In the genomic region with DNA sequence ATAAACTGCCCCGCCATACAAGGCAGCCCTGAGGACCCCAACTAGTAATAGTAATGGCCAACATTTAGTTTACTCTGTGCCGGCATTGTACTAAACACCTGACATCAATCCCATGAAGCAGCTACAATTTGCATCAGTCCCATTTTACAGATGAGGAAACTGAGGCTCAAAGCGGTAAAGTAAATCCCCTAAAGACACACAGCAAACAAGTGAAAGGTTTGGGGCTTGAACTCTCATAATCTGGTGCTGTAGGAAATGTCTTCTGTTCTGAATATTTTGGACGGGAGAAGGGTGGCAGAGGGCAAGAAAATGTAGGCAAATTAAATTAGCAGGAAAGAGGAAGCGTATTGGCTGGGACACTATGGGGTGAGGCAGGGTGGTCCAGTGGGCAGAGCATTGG, we compare ENCODE assay signal across 25 cellular contexts.
DNase-seq lines count a peak whose midpoint lies in the region; ATAC-seq, FAIRE-seq and TF ChIP-seq lines count a peak whose summit lies in the region.
"Had no signal": no experiment of that assay in that cellular context is flagged by ENCODE, and none has a peak within 500 bp of the region (broad histone marks: within the 10 kb centered on the region; RNA-seq: fewer than 3 reads in every experiment).

No MANE protein-coding gene starts in this region.

- BruUV-seq in HepG2 (replicated peaks; lab: Mats Ljungman, UMichigan) = no TSS peak

- no peak overlapping the region for H3K56ac ChIP-seq in H1 (replicated peaks; ENCODE audit: insufficient read length, low read depth, low read length)

- H3K9ac ChIP-seq in HepG2 (ENCODE audit: insufficient read depth, low read depth, low read length) (no peak overlapping the region), H1 (replicated peaks in 1 of 4; ENCODE audit: extremely low read depth in 1 of 4, low read depth in 3 of 4, low read length in 3 of 4) (no peak overlapping the region)
- H3K9ac ChIP-seq: BLaER1 had no signal

- CTCF ChIA-PET in HepG2 (lab: Yijun Ruan, JAX; ENCODE audit: low intra/inter-chr PET ratio, low total read pairs) (no interaction called here), H1 (lab: Charles Lee; ENCODE audit: partially characterized antibody) (interaction anchor here (1.2 to 1.9 kb wide), 3 partner anchors 11 to 325 kb away, joined by 4 to 6 read pairs (median 4); no protein-coding TSS in a partner anchor)

- TF ChIP-seq EP300 in HepG2 (IDR thresholded peaks at IDR 0.05; ENCODE audit: low read depth in 2 of 2, low read length in 2 of 2) (no peak), HepG2 (CRISPR knock-in tag; IDR thresholded peaks at IDR 0.05; ENCODE audit: borderline replicate concordance) (no peak), H1 (IDR thresholded peaks at IDR 0.05; ENCODE audit: borderline replicate concordance in 1 of 2, low read depth in 2 of 2, low read length in 2 of 2) (no peak)

- H4K20me1 ChIP-seq in HepG2 (ENCODE audit: insufficient read depth, low read length) = no peaks in the 10 kb centered on the region
- no peaks in the 10 kb centered on the region for H4K20me1 ChIP-seq in H1 (replicated peaks in 1 of 2; ENCODE audit: control insufficient read depth in 1 of 2, insufficient read depth in 2 of 2, low read length in 2 of 2)
- H4K20me1 ChIP-seq: BLaER1 had no signal

- ATAC-seq in HepG2 = no peak
- ATAC-seq in right lobe of liver = no peak
- ATAC-seq: GM12878 had no signal

- H3K79me1 ChIP-seq in H1 (ENCODE audit: low read depth, low read length) = no peaks in the 10 kb centered on the region

- H3K9me3 ChIP-seq in HepG2 (ENCODE audit: low read length) = no peaks in the 10 kb centered on the region
- H3K9me3 ChIP-seq in right lobe of liver = no peaks in the 10 kb centered on the region
- no peaks in the 10 kb centered on the region for H3K9me3 ChIP-seq in H1 (ENCODE audit: insufficient read depth in 2 of 2, low read depth in 1 of 2, low read length in 1 of 2)
- no peaks in the 10 kb centered on the region for H3K9me3 ChIP-seq in MG63
- H3K9me3 ChIP-seq: BE2C, BLaER1 had no signal

- H2AK5ac ChIP-seq in H1 (ENCODE audit: low read depth, low read length) = no peak overlapping the region

- peaks cover 2 to 18% of the 10 kb centered on the region in 2 experiments; a peak in 3 of 5 replicates for H3K27me3 ChIP-seq in HepG2 (ENCODE audit: control insufficient read depth in 1 of 2, insufficient read depth in 2 of 2, low read length in 2 of 2)
- H3K27me3 ChIP-seq in right lobe of liver = no peaks in the 10 kb centered on the region
- no peaks in the 10 kb centered on the region for H3K27me3 ChIP-seq in H1 (replicated peaks in 1 of 4; ENCODE audit: control insufficient read depth in 3 of 4, extremely low read depth in 1 of 4, insufficient read depth in 3 of 4, low read length in 3 of 4)
- H3K27me3 ChIP-seq in MG63 = peaks cover 3% of the 10 kb centered on the region; the same call in 1 of the 2 replicates
- H3K27me3 ChIP-seq: BE2C, BLaER1 had no signal

- no peak overlapping the region for H3K4me3 ChIP-seq in HepG2 (replicated peaks in 1 of 3; ENCODE audit: insufficient read depth in 1 of 3, low read depth in 2 of 3, low read length in 3 of 3)
- no peak overlapping the region for H3K4me3 ChIP-seq in right lobe of liver
- no peak overlapping the region for H3K4me3 ChIP-seq in H1 (ENCODE audit: extremely low read depth in 1 of 4, insufficient read depth in 2 of 4, low read depth in 3 of 4, low read length in 4 of 4)
- no peak overlapping the region for H3K4me3 ChIP-seq in MG63
- H3K4me3 ChIP-seq: BLaER1, GM12878 had no signal

- in situ Hi-C loops in HepG2 (cut with HindIII; ENCODE audit: extremely low pct_ligation_motif_present, low pct_unique_long_range_greater_than_20kb) = no loop called here

- H2BK5ac ChIP-seq in H1 (ENCODE audit: low read depth, low read length) = no peak overlapping the region

- 28% methylated on average over 5 of the region's 5 CpGs for WGBS in HepG2 (ENCODE audit: low lambda C conversion rate)
- 94% methylated on average over 5 of the region's 5 CpGs for WGBS in right lobe of liver (ENCODE audit: insufficient coverage, low coverage, low lambda C conversion rate, missing lambda C conversion rate)
- WGBS in H1 (ENCODE audit: extremely low coverage in 1 of 2, insufficient coverage in 1 of 2, insufficient read length in 1 of 2, insufficient replicate concordance in 2 of 2, low coverage in 1 of 2, low lambda C conversion rate in 2 of 2, missing lambda C conversion rate in 1 of 2), 2 experiments = 83% methylated on average over 5 of the region's 5 CpGs; no CpG with 5 or more reads in 1 of the 2 experiments

- TF ChIP-seq CTCF in HepG2 (CRISPR knock-in tag; IDR thresholded peaks at IDR 0.05) (no peak), right lobe of liver (IDR thresholded peaks at IDR 0.05) (no peak), H1 (IDR thresholded peaks at IDR 0.05; ENCODE audit: control extremely low read depth in 1 of 3, insufficient read depth in 1 of 3, low read depth in 1 of 3, low read length in 3 of 3) (no peak)

- no peak overlapping the region for H3K14ac ChIP-seq in H1 (ENCODE audit: insufficient read length)

- H3K4me2 ChIP-seq in HepG2 (ENCODE audit: low read depth, low read length) = no peak overlapping the region
- no peak overlapping the region for H3K4me2 ChIP-seq in H1 (ENCODE audit: insufficient read depth in 1 of 2, low read depth in 2 of 2, low read length in 2 of 2)
- H3K4me2 ChIP-seq: BLaER1 had no signal

- no peak overlapping the region for H4K5ac ChIP-seq in H1 (ENCODE audit: insufficient read length, low read depth, low read length)

- H2BK12ac ChIP-seq in H1 (ENCODE audit: low read depth, low read length) = no peak overlapping the region

- H3K18ac ChIP-seq in H1 (ENCODE audit: extremely low read depth, low read length) = no peak overlapping the region

- no peaks in the 10 kb centered on the region for H3K23me2 ChIP-seq in H1 (ENCODE audit: low read depth, low read length)

- no peaks in the 10 kb centered on the region for H3K4me1 ChIP-seq in HepG2 (ENCODE audit: insufficient read depth, low read length)
- H3K4me1 ChIP-seq in right lobe of liver = peaks cover 0 to 7% (median 0%) of the 10 kb centered on the region in 4 donors
- peaks cover 0 to 4% (median 0%) of the 10 kb centered on the region in 4 experiments; a peak in 3 of 7 replicates for H3K4me1 ChIP-seq in H1 (replicated peaks in 1 of 4; ENCODE audit: control insufficient read depth in 3 of 4, insufficient read depth in 4 of 4, low read length in 3 of 4)
- H3K4me1 ChIP-seq: BE2C, BLaER1 had no signal

- H3K4ac ChIP-seq in H1 (replicated peaks; ENCODE audit: insufficient read length, low read depth, low read length) = no peak overlapping the region

- H2BK15ac ChIP-seq in H1 (ENCODE audit: low read length) = no peak overlapping the region

- H3K36me3 ChIP-seq in HepG2 (replicated peaks in 1 of 2; ENCODE audit: control insufficient read depth in 1 of 2, insufficient read depth in 2 of 2, low read length in 2 of 2) (no peaks in the 10 kb centered on the region), right lobe of liver (no peaks in the 10 kb centered on the region), H1 (ENCODE audit: control insufficient read depth in 2 of 4, insufficient read depth in 4 of 4, low read length in 3 of 4) (no peaks in the 10 kb centered on the region), MG63 (no peaks in the 10 kb centered on the region)
- H3K36me3 ChIP-seq: BE2C, BLaER1 had no signal

- H2AFZ ChIP-seq in HepG2 (ENCODE audit: low read length) (no peak overlapping the region), H1 (ENCODE audit: low read length) (no peak overlapping the region)

- DNase-seq in HepG2 (ENCODE audit: low spot score) (no peak), right lobe of liver (no peak), H1 (ENCODE audit: low read depth in 1 of 2, low spot score in 2 of 2) (no peak), MG63 (no peak)
- DNase-seq in activated CD4-positive, alpha-beta T cell treated with anti-CD3 and anti-CD28 coated beads, Interleukin-2, amount 50 U/mL, for 1 hour = no peak
- DNase-seq: ACHN; BE2C; C1 segment of cervical spinal cord; CD4-positive, alpha-beta memory T cell; CD4-positive, CD25-positive, alpha-beta regulatory T cell; CD8-positive, alpha-beta memory T cell; COR-L47; DMS 273 treated with DMSO at 0.1 percent for 48 hours; DMS153; DMS53; DMS79; DND-41; EL; GDM1 had no signal

- no peak overlapping the region for H3K23ac ChIP-seq in H1 (ENCODE audit: insufficient read length)

- H3K27ac ChIP-seq in HepG2 (ENCODE audit: extremely low read length, insufficient read depth, low read length) = no peak overlapping the region
- H3K27ac ChIP-seq in right lobe of liver = no peak overlapping the region
- H3K27ac ChIP-seq in H1 (ENCODE audit: low read depth, low read length) = no peak overlapping the region
- H3K27ac ChIP-seq: 22Rv1, BLaER1 had no signal

- no peak overlapping the region for H4K91ac ChIP-seq in H1 (replicated peaks; ENCODE audit: insufficient read length, low read length)

- TF ChIP-seq POLR2A in HepG2 (IDR thresholded peaks at IDR 0.05; ENCODE audit: insufficient read depth in 1 of 2, low read depth in 2 of 2, low read length in 2 of 2) (no peak), right lobe of liver (IDR thresholded peaks at IDR 0.05) (no peak), H1 (IDR thresholded peaks at IDR 0.05; ENCODE audit: control extremely low read depth in 1 of 2, low read depth in 2 of 2, low read length in 2 of 2) (no peak)

- POLR2A ChIA-PET in HepG2 (lab: Yijun Ruan, JAX) = no interaction called here
- POLR2A ChIA-PET in H1 (lab: Charles Lee; ENCODE audit: partially characterized antibody) = interaction anchor here (0.6 kb wide), 1 partner anchor 75 kb away, joined by 3 read pairs; no protein-coding TSS in a partner anchor

- TF ChIP-seq RAD21 in HepG2 (CRISPR knock-in tag; IDR thresholded peaks at IDR 0.05) = no peak
- no peak for TF ChIP-seq RAD21 in H1 (IDR thresholded peaks at IDR 0.05 in 1 of 2, conservative IDR thresholded peaks at IDR 0.05 in 1 of 2; ENCODE audit: low read depth in 2 of 2, low read length in 2 of 2)

- H2BK20ac ChIP-seq in H1 (ENCODE audit: low read length) = no peak overlapping the region

- no peaks in the 10 kb centered on the region for H3K79me2 ChIP-seq in HepG2 (ENCODE audit: insufficient read depth, low read length)
- H3K79me2 ChIP-seq in H1 (ENCODE audit: control insufficient read depth in 1 of 2, insufficient read depth in 2 of 2, low read length in 2 of 2) = no peaks in the 10 kb centered on the region

- intact Hi-C loops in HepG2 (cut with micrococcal nuclease; ENCODE audit: unreplicated experiment) = no loop called here
- intact Hi-C loops in right lobe of liver (cut with DNase I) = no loop called here

- no peak overlapping the region for H2BK120ac ChIP-seq in H1 (replicated peaks; ENCODE audit: low read depth, low read length)

- FAIRE-seq in HepG2 (lab: Jason Lieb, UNC) (no peak), H1 (lab: Jason Lieb, UNC) (no peak)
- FAIRE-seq: A204.1, GM12878, GM12892, GM18507 had no signal

- no peak overlapping the region; the same call in 1 of the 2 replicates for H4K8ac ChIP-seq in H1 (ENCODE audit: extremely low read depth, insufficient read depth, low read length)

TF ChIP-seq in HepG2, 621 proteins besides CTCF, POLR2A, EP300 and RAD21:
- peak; percentile 45 for TF ChIP-seq ZNF629 (CRISPR knock-in tag; conservative IDR thresholded peaks at IDR 0.05)
- no peak for TF ChIP-seq ZSCAN25 (CRISPR knock-in tag; IDR thresholded peaks at IDR 0.05)

TF ChIP-seq in H1, 55 proteins besides CTCF, POLR2A, EP300 and RAD21:
- TF ChIP-seq KDM1A (IDR thresholded peaks at IDR 0.05; ENCODE audit: borderline replicate concordance, low read length) (0 out of 2 replicates have a peak, but pooled peaks have one; percentile 49), FOSL1 (IDR thresholded peaks at IDR 0.05; ENCODE audit: insufficient read depth, low read depth, low read length) (no peak)
